1 cellular context compared by ENCODE assay signal in the genomic region with DNA sequence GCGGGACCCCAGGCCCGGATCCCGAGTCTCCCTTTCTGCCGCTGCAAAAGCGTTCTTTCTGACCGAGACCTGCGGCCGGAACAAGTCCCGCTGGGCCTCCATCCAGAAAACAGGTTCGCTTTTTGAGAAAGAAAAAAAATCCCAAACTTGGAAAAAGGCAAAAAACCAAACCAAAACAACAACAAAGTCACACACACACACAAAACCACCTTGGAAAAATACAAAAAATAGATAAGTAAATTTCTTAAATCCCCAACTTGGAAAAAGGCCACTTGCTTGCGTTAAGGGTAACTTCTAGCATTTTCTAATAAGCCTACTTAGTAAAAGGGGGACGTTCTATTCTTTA.
TF ChIP-seq lines count a peak whose summit lies in the region.

No MANE protein-coding gene starts in this region.

TF ChIP-seq in GM12878, 131 proteins besides CTCF, POLR2A, EP300 and RAD21:
- no peak for TF ChIP-seq BCLAF1 (IDR thresholded peaks at IDR 0.05)
